In genomic region chr11:46117842-46118241, GRCh38 we compare ENCODE assay signal across 10 cellular contexts. TPM values are rescaled to one million over a fixed set of nuclear protein-coding genes. Genes with fewer than 3 reads are reported as not detected.
DNase-seq lines count a peak whose midpoint lies in the region; ATAC-seq, FAIRE-seq and TF ChIP-seq lines count a peak whose summit lies in the region.
"Had no signal": no experiment of that assay in that cellular context is flagged by ENCODE, and none has a peak within 500 bp of the region (broad histone marks: within the 10 kb centered on the region; RNA-seq: fewer than 3 reads in every experiment).

No MANE protein-coding gene starts in this region.

- peak; percentile 62 for FAIRE-seq in H54 (lab: Jason Lieb, UNC)

- peaks cover 14% of the 10 kb centered on the region for H3K36me3 Mint-ChIP-seq in activated CD4-positive, alpha-beta memory T cell treated with anti-CD3 and anti-CD28 coated beads, Interleukin-2, amount 10 ng/mL, durations not matched to agents 7 days and 5 days (ENCODE audit: low read depth)
- no peaks in the 10 kb centered on the region for H3K36me3 Mint-ChIP-seq in memory B cell

- no peaks in the 10 kb centered on the region for H3K36me3 ChIP-seq in BLaER1
- no peaks in the 10 kb centered on the region for H3K36me3 ChIP-seq in Peyer's patch
- H3K36me3 ChIP-seq: MG63 had no signal

- TF ChIP-seq POLR2A in H54 (IDR thresholded peaks at IDR 0.05; ENCODE audit: low read depth, low read length) (no peak), Peyer's patch (IDR thresholded peaks at IDR 0.05) (no peak)

- peaks cover 55% of the 10 kb centered on the region for H4K20me1 ChIP-seq in BLaER1

- H3K27ac ChIP-seq in BLaER1 (no peak overlapping the region), Peyer's patch (peak overlapping the region in 2 of 4 donors; percentile 89 to 99)

- no peak for ATAC-seq in memory B cell (ENCODE audit: low read depth)

- H3K27me3 Mint-ChIP-seq in activated CD4-positive, alpha-beta memory T cell treated with anti-CD3 and anti-CD28 coated beads, Interleukin-2, amount 10 ng/mL, durations not matched to agents 7 days and 5 days: no peaks in the 10 kb centered on the region
- H3K27me3 Mint-ChIP-seq in memory B cell: no peaks in the 10 kb centered on the region

- H3K27ac Mint-ChIP-seq in activated CD4-positive, alpha-beta memory T cell treated with anti-CD3 and anti-CD28 coated beads, Interleukin-2, amount 10 ng/mL, durations not matched to agents 7 days and 5 days: no peak overlapping the region
- peak overlapping the region; percentile 95 for H3K27ac Mint-ChIP-seq in memory B cell

- H3K9me3 ChIP-seq in BLaER1 (no peaks in the 10 kb centered on the region), Peyer's patch (no peaks in the 10 kb centered on the region)
- H3K9me3 ChIP-seq: MG63 had no signal

- H3K4me1 Mint-ChIP-seq in activated CD4-positive, alpha-beta memory T cell treated with anti-CD3 and anti-CD28 coated beads, Interleukin-2, amount 10 ng/mL, durations not matched to agents 7 days and 5 days: peaks cover 61% of the 10 kb centered on the region
- peaks cover 30% of the 10 kb centered on the region for H3K4me1 Mint-ChIP-seq in memory B cell

- H3K9ac ChIP-seq in BLaER1: no peak overlapping the region

- TF ChIP-seq CTCF in Peyer's patch (IDR thresholded peaks at IDR 0.05): peak in 2 of 6 experiments; percentile 10 to 13

- DNase-seq in H54 (ENCODE audit: insufficient read length, low spot score) (no peak), memory B cell (ENCODE audit: low spot score in 2 of 2) (no peak), Peyer's patch (no peak), NCI-H2171 (lab: John Stamatoyannopoulos, UW) (no peak), T1000 (lab: John Stamatoyannopoulos, UW) (no peak)
- no peak for DNase-seq in activated CD4-positive, alpha-beta memory T cell treated with anti-CD3 and anti-CD28 coated beads, Interleukin-2, amount 10 ng/mL, durations not matched to agents 7 days and 5 days
- DNase-seq in stimulated activated CD4-positive, alpha-beta T cell treated with anti-CD3 and anti-CD28 coated beads, Interleukin-1b, Interleukin-23, amount 100 ng/mL, for 48 hours: no peak
- DNase-seq: activated effector memory CD4-positive, alpha-beta T cell treated with Interleukin-2 at 50 U/mL for 16 hours; MG63 had no signal

- no peaks in the 10 kb centered on the region for H3K9me3 Mint-ChIP-seq in activated CD4-positive, alpha-beta memory T cell treated with anti-CD3 and anti-CD28 coated beads, Interleukin-2, amount 10 ng/mL, durations not matched to agents 7 days and 5 days
- no peaks in the 10 kb centered on the region for H3K9me3 Mint-ChIP-seq in memory B cell

- H3K4me2 ChIP-seq in BLaER1: peak overlapping the region; percentile 84

- H3K4me3 ChIP-seq in BLaER1 (peak overlapping the region; percentile 87; the same call in 1 of the 2 replicates), Peyer's patch (no peak overlapping the region)

- no peaks in the 10 kb centered on the region for H3K27me3 ChIP-seq in BLaER1
- no peaks in the 10 kb centered on the region for H3K27me3 ChIP-seq in Peyer's patch
- H3K27me3 ChIP-seq: MG63 had no signal

- H3K4me3 Mint-ChIP-seq in activated CD4-positive, alpha-beta memory T cell treated with anti-CD3 and anti-CD28 coated beads, Interleukin-2, amount 10 ng/mL, durations not matched to agents 7 days and 5 days: peak overlapping the region; percentile 96
- no peak overlapping the region for H3K4me3 Mint-ChIP-seq in memory B cell

- CTCF ChIA-PET in activated CD4-positive, alpha-beta memory T cell treated with anti-CD3 and anti-CD28 coated beads, Interleukin-2, amount 10 ng/mL, durations not matched to agents 7 days and 5 days (lab: Charles Lee): interaction anchor here (1.0 to 2.8 kb wide), 4 partner anchors 13 to 152 kb away, joined by 3 to 13 read pairs (median 4); no protein-coding TSS in a partner anchor

- POLR2A ChIA-PET in activated CD4-positive, alpha-beta memory T cell treated with anti-CD3 and anti-CD28 coated beads, Interleukin-2, amount 10 ng/mL, durations not matched to agents 7 days and 5 days (lab: Charles Lee): interaction anchor here (1.0 kb wide), 1 partner anchor 13 kb away, joined by 4 read pairs; no protein-coding TSS in a partner anchor

- peaks cover 39% of the 10 kb centered on the region for H3K4me1 ChIP-seq in BLaER1
- H3K4me1 ChIP-seq in Peyer's patch: peaks cover 0 to 10% (median 0%) of the 10 kb centered on the region in 4 donors

RNA-seq across cellular contexts. Expression of gene PHF21A, which starts 3.4 kb away (rescaled TPM):
- total RNA-seq in activated CD4-positive, alpha-beta memory T cell treated with anti-CD3 and anti-CD28 coated beads, Interleukin-2, amount 10 ng/mL, durations not matched to agents 7 days and 5 days: 10 to 100 TPM; 52.6 to 56.9 TPM
- 100 to 1,000 TPM in 1 of 4 donors, 10 to 100 TPM in 2, 1 to 10 TPM in 1; 8.9 to 118 (median 34.4) TPM for total RNA-seq in Peyer's patch
